Comparison of ENCODE assay signal across 18 cellular contexts in the genomic region with DNA sequence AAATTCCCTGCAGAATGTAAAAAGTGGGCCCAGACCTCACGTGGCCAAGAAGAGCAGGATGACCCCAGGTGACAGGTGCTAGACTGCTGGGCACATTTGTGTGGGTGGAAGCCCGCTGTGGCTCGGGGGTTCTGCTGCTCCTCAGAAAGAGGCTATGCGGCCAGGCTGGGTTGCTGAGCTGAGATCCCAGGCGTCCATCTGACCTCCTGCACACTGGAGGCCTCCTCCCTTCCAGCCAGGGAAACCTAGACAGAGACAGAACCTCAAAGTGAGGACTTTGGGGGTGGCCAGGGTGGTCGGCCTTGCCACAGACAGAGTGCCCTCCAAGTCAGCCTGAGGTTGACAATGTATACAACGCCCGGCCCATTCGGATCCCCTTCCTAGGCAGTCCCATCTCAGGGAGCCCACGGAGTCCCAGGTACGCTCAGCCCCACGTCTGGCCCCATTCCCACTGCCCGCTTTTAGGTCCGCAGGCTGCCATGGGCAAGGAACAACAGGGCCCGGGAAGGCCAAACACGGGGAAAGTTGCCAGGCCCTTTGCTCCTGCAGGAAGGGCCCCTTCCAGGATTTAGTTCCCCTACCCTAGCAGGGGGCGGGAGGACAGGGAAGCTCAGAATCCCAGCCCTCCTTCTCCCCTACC.
A peak's percentile ranks its signal among the peaks of the same experiment; 100 is the strongest.
DNase-seq lines count a peak whose midpoint lies in the region; ATAC-seq and TF ChIP-seq lines count a peak whose summit lies in the region.
"Had no signal": no experiment of that assay in that cellular context is flagged by ENCODE, and none has a peak within 500 bp of the region (broad histone marks: within the 10 kb centered on the region; RNA-seq: fewer than 3 reads in every experiment).

No MANE protein-coding gene starts in this region.

- H4K20me1 ChIP-seq in hepatocyte (ENCODE audit: insufficient read depth, poor library complexity, severe bottlenecking) (no peaks in the 10 kb centered on the region), osteoblast (ENCODE audit: insufficient read depth, low read length) (no peaks in the 10 kb centered on the region)
- H4K20me1 ChIP-seq: BLaER1 had no signal

- H3K4me2 ChIP-seq in hepatocyte (no peak overlapping the region), osteoblast (ENCODE audit: insufficient read depth, low read length) (peak overlapping the region; percentile 71)
- H3K4me2 ChIP-seq: BLaER1 had no signal

- H3K9me3 ChIP-seq in WERI-Rb-1 (ENCODE audit: severe bottlenecking): peaks cover 4% of the 10 kb centered on the region
- H3K9me3 ChIP-seq in hepatocyte (ENCODE audit: low read depth): no peaks in the 10 kb centered on the region
- H3K9me3 ChIP-seq in osteoblast (ENCODE audit: low read depth, low read length): no peaks in the 10 kb centered on the region
- H3K9me3 ChIP-seq in uterus: no peaks in the 10 kb centered on the region
- H3K9me3 ChIP-seq: BLaER1, gastrocnemius medialis, neutrophil, right lobe of liver had no signal

- no peak overlapping the region for H3K4me3 ChIP-seq in WERI-Rb-1 (ENCODE audit: low read depth, low read length)
- H3K4me3 ChIP-seq in hepatocyte: no peak overlapping the region
- H3K4me3 ChIP-seq in osteoblast (ENCODE audit: insufficient read depth, low read length): no peak overlapping the region
- no peak overlapping the region for H3K4me3 ChIP-seq in uterus
- H3K4me3 ChIP-seq: BLaER1, lung, right lobe of liver had no signal

- H3K27me3 ChIP-seq in WERI-Rb-1 (ENCODE audit: insufficient read depth, low read depth, severe bottlenecking) (no peaks in the 10 kb centered on the region), hepatocyte (no peaks in the 10 kb centered on the region), osteoblast (ENCODE audit: insufficient read depth, low read length) (no peaks in the 10 kb centered on the region), uterus (no peaks in the 10 kb centered on the region)
- H3K27me3 ChIP-seq: BLaER1, gastrocnemius medialis, neutrophil, right lobe of liver had no signal

- H3K36me3 ChIP-seq in WERI-Rb-1 (no peaks in the 10 kb centered on the region), hepatocyte (replicated peaks; ENCODE audit: insufficient read depth, low read depth) (no peaks in the 10 kb centered on the region), osteoblast (ENCODE audit: insufficient read depth, low read length) (no peaks in the 10 kb centered on the region), uterus (no peaks in the 10 kb centered on the region)
- H3K36me3 ChIP-seq: BLaER1, gastrocnemius medialis, neutrophil, right lobe of liver had no signal

- no peak for TF ChIP-seq POLR2A in uterus (IDR thresholded peaks at IDR 0.05)

- H3K9me2 ChIP-seq in hepatocyte (replicated peaks; ENCODE audit: insufficient read depth): no peaks in the 10 kb centered on the region

- H3K4me1 ChIP-seq in hepatocyte (ENCODE audit: insufficient read depth) (peaks cover 11% of the 10 kb centered on the region), osteoblast (ENCODE audit: insufficient read depth, low read length) (peaks cover 54% of the 10 kb centered on the region), uterus (peaks cover 0 to 7% of the 10 kb centered on the region in 2 donors)
- H3K4me1 ChIP-seq: BLaER1, right lobe of liver had no signal

- H2AFZ ChIP-seq in hepatocyte (peak overlapping the region; percentile 57), osteoblast (ENCODE audit: low read length) (peak overlapping the region; percentile 85)

- H3K27ac ChIP-seq in WERI-Rb-1 (peak overlapping the region; percentile 81), hepatocyte (no peak overlapping the region), osteoblast (ENCODE audit: low read depth, low read length) (peak overlapping the region; percentile 84), uterus (peak overlapping the region; percentile 44 to 82)
- H3K27ac ChIP-seq: BLaER1, gastrocnemius medialis, neutrophil, right lobe of liver had no signal

- intact Hi-C loops in uterus (cut with DNase I; ENCODE audit: low total_unique reads): no loop called here

- TF ChIP-seq CTCF in WERI-Rb-1 (IDR thresholded peaks at IDR 0.05; ENCODE audit: low read depth, low read length): no peak
- TF ChIP-seq CTCF in hepatocyte (IDR thresholded peaks at IDR 0.05; ENCODE audit: poor library complexity): no peak
- no peak for TF ChIP-seq CTCF in osteoblast (IDR thresholded peaks at IDR 0.05; ENCODE audit: extremely low read depth, low read depth, low read length)
- no peak for TF ChIP-seq CTCF in uterus (IDR thresholded peaks at IDR 0.05)

- ATAC-seq in GM21825 (IDR thresholded peaks at IDR 0.05; ENCODE audit: unreplicated experiment) (no peak), HG03457 (IDR thresholded peaks at IDR 0.05; ENCODE audit: unreplicated experiment) (no peak)
- ATAC-seq: gastrocnemius medialis, HCT116 had no signal

- DNase-seq in WERI-Rb-1 (no peak), hepatocyte (ENCODE audit: low spot score) (no peak), osteoblast (ENCODE audit: insufficient read length, low spot score, missing footprints) (no peak), uterus (peak in 1 of 2 donors; percentile 31)
- DNase-seq in stimulated activated CD4-positive, alpha-beta T cell treated with anti-CD3 and anti-CD28 coated beads, Interleukin-2, amount 100 ng/mL, for 24 hours: no peak
- DNase-seq: activated CD4-positive, alpha-beta T cell treated with anti-CD3 and anti-CD28 coated beads, Interleukin-2, amount 50 U/mL, for 1 hour; activated gamma-delta T cell treated with Interleukin-2 at 50 U/mL for 16 hours; gastrocnemius medialis; NCI-H2171 treated with DMSO at 0.1 percent for 48 hours; right lobe of liver; stimulated activated CD4-positive, alpha-beta T cell treated with anti-CD3 and anti-CD28 coated beads, Interleukin-4, amount 100 ng/mL, for 4 hours; stimulated activated CD8-positive, alpha-beta memory T cell treated with anti-CD3 and anti-CD28 coated beads, Interleukin-4, amount 100 ng/mL, for 48 hours had no signal

- H3K79me2 ChIP-seq in hepatocyte (no peaks in the 10 kb centered on the region), osteoblast (ENCODE audit: insufficient read depth, low read length) (no peaks in the 10 kb centered on the region)

- 89% methylated on average over 17 of the region's 17 CpGs for WGBS in hepatocyte (ENCODE audit: low lambda C conversion rate, missing lambda C conversion rate)
